ENCODE assay signal across 2 cellular contexts in the genomic region with DNA sequence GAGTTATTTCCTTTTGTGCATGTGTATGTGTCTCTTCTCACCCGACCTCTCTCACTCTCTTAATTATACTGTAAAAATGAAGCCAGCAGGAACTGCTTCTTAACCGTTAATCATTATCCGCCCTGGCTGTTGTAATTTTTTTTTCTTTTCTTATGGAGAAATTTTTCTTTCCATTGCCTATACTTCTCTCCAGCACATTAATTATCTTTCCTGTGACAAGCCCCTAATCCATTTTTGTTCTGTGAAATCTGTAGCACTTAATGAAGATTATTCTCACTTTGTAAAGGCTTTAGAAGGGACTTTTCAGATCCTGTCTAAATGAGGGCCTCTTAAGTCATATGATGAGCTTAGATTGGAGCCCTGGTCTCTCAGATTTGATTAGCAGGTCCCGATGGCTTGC.
TF ChIP-seq lines count a peak whose summit lies in the region.

No MANE protein-coding gene starts in this region.

TF ChIP-seq in A549, 52 proteins besides CTCF, POLR2A, EP300 and RAD21:
- TF ChIP-seq BHLHE40 (IDR thresholded peaks at IDR 0.05; ENCODE audit: low read depth, low read length) (no peak), CBX2 (IDR thresholded peaks at IDR 0.05; ENCODE audit: borderline replicate concordance, low read depth) (no peak), CEBPB (IDR thresholded peaks at IDR 0.05) (no peak), ESRRA (IDR thresholded peaks at IDR 0.05; ENCODE audit: borderline replicate concordance, low read length) (no peak)
TF ChIP-seq in A549: peak in this region for 0.

TF ChIP-seq in IMR-90, 13 proteins besides CTCF, POLR2A, EP300 and RAD21:
- TF ChIP-seq MAZ (IDR thresholded peaks at IDR 0.05; ENCODE audit: borderline replicate concordance, low read depth, low read length): no peak
- no peak for TF ChIP-seq SMC3 (IDR thresholded peaks at IDR 0.05; ENCODE audit: low read depth, low read length)
- TF ChIP-seq FOS (IDR thresholded peaks at IDR 0.05; ENCODE audit: low read depth, low read length): no peak
- TF ChIP-seq, protein P1, sequence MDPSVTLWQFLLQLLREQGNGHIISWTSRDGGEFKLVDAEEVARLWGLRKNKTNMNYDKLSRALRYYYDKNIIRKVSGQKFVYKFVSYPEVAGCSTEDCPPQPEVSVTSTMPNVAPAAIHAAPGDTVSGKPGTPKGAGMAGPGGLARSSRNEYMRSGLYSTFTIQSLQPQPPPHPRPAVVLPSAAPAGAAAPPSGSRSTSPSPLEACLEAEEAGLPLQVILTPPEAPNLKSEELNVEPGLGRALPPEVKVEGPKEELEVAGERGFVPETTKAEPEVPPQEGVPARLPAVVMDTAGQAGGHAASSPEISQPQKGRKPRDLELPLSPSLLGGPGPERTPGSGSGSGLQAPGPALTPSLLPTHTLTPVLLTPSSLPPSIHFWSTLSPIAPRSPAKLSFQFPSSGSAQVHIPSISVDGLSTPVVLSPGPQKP (IDR thresholded peaks at IDR 0.05; ENCODE audit: borderline replicate concordance, low read depth, low read length): no peak
- no peak for TF ChIP-seq RCOR1 (IDR thresholded peaks at IDR 0.05; ENCODE audit: insufficient replicate concordance, low read length)
TF ChIP-seq in IMR-90: peak in this region for 0.
